1 cellular context compared by ENCODE assay signal in the genomic region with DNA sequence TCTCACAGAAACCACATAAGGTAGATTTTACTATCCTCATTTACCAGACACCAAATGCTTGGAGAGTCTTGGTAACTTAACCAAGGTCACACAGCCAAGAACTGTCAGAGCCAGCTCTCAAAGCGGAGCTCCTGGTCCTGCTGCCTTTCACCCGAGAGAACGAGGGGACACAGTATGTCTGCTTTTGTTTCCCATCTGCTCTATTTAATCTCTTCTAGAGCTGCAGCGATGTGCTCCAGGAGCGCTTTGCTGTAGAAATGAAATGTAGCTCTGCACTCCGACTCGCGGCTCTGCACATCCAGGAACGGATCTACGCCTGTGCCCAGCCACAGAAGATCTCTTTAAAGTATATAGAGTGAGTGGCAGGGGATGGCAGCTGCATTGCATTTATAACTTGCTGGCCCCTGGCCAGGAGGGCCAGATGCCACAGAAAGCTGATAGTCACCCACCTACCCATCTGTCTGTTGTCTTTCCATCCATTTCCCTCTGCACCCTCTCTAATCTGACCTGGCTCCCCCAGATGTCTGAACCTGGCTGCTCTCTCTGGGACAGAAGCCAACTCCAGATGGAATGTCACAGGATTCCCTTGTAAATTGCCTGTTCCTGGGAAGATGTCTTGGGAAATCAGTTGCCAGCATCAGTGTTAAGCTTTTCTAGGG.
TF ChIP-seq lines count a peak whose summit lies in the region.

No MANE protein-coding gene starts in this region.

TF ChIP-seq in K562, 482 proteins besides CTCF, POLR2A, EP300 and RAD21:
- TF ChIP-seq TGIF2 (CRISPR knock-in tag; IDR thresholded peaks at IDR 0.05) (no peak), KLF10 (CRISPR knock-in tag; IDR thresholded peaks at IDR 0.05) (no peak), BRF1 (IDR thresholded peaks at IDR 0.05; ENCODE audit: borderline replicate concordance, extremely low read depth, insufficient read length) (no peak), POU5F1 (IDR thresholded peaks at IDR 0.05; ENCODE audit: borderline replicate concordance, low read depth, low read length, partially characterized antibody) (no peak), ZSCAN29 (IDR thresholded peaks at IDR 0.05) (no peak), ZNF41 (CRISPR knock-in tag; conservative IDR thresholded peaks at IDR 0.05) (no peak), ARHGAP35 (IDR thresholded peaks at IDR 0.05; ENCODE audit: partially characterized antibody) (no peak), ZZZ3 (IDR thresholded peaks at IDR 0.05) (no peak)
- TF ChIP-seq, protein P1, sequence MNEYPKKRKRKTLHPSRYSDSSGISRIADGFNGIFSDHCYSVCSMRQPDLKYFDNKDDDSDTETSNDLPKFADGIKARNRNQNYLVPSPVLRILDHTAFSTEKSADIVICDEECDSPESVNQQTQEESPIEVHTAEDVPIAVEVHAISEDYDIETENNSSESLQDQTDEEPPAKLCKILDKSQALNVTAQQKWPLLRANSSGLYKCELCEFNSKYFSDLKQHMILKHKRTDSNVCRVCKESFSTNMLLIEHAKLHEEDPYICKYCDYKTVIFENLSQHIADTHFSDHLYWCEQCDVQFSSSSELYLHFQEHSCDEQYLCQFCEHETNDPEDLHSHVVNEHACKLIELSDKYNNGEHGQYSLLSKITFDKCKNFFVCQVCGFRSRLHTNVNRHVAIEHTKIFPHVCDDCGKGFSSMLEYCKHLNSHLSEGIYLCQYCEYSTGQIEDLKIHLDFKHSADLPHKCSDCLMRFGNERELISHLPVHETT (CRISPR knock-in tag; conservative IDR thresholded peaks at IDR 0.05 in 1 of 2, IDR thresholded peaks at IDR 0.05 in 1 of 2): no peak
